ENCODE assay signal across 14 cellular contexts in the genomic region with DNA sequence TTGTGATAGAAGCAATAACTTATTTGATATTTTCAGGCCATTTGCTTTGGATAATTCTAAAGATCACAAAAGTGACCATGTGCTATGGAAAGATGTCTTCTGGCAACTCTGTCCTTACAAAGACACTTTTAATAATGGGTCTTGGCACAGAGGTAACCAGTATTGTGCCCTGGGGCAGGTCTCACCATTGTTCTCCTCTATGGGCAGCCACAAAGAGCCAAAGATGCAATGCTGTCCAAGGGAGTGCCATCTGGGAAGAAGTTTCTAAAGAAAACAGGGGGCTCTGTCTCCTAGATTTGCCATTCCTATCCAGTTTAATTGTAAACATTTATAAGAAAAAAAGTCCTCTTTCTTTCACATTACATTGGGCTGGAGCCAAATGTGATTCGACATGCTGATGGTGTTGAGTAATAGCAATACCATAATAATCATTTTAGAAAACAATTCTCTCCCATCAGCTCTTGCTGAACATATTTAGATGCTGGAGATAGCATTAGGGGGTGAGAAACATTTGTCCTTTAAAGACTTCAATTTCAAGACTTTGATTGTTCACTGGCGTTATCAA.
"Had no signal": no experiment of that assay in that cellular context is flagged by ENCODE, and none has a peak within 500 bp of the region (broad histone marks: within the 10 kb centered on the region; RNA-seq: fewer than 3 reads in every experiment).

No MANE protein-coding gene starts in this region.

- H3K9me3 Mint-ChIP-seq: activated CD4-positive, alpha-beta T cell treated with anti-CD3 and anti-CD28 coated beads, Interleukin-2, amount 10 ng/mL, durations not matched to agents 7 days and 5 days; activated naive CD4-positive, alpha-beta T cell treated with anti-CD3 and anti-CD28 coated beads, Interleukin-2, amount 10 ng/mL, durations not matched to agents 7 days and 5 days; activated naive CD8-positive, alpha-beta T cell treated with anti-CD3 and anti-CD28 coated beads, Interleukin-2, amount 50 U/mL, for 24 hours; natural killer cell; stimulated activated naive B cell treated with anti-CD40 and anti-IgM and Interleukin-4, amounts not matched to agents 10 μg/mL and 1 μg/mL and 100 μg/mL, for 72 hours had no signal

- H3K36me3 Mint-ChIP-seq: activated naive CD4-positive, alpha-beta T cell treated with anti-CD3 and anti-CD28 coated beads, Interleukin-2, amount 10 ng/mL, durations not matched to agents 7 days and 5 days; natural killer cell; stimulated activated naive B cell treated with anti-CD40 and anti-IgM and Interleukin-4, amounts not matched to agents 10 μg/mL and 1 μg/mL and 100 μg/mL, for 72 hours had no signal

- H3K9me3 ChIP-seq: spleen had no signal

- H3K27ac ChIP-seq: dorsolateral prefrontal cortex, spleen had no signal

- H3K4me1 ChIP-seq: spleen had no signal

- H3K27ac Mint-ChIP-seq: activated CD4-positive, alpha-beta T cell treated with anti-CD3 and anti-CD28 coated beads, Interleukin-2, amount 10 ng/mL, durations not matched to agents 7 days and 5 days; activated naive CD4-positive, alpha-beta T cell treated with anti-CD3 and anti-CD28 coated beads, Interleukin-2, amount 10 ng/mL, durations not matched to agents 7 days and 5 days; activated naive CD8-positive, alpha-beta T cell treated with anti-CD3 and anti-CD28 coated beads, Interleukin-2, amount 50 U/mL, for 24 hours; natural killer cell; stimulated activated naive B cell treated with anti-CD40 and anti-IgM and Interleukin-4, amounts not matched to agents 10 μg/mL and 1 μg/mL and 100 μg/mL, for 72 hours had no signal

- H3K27me3 ChIP-seq: dorsolateral prefrontal cortex, spleen had no signal

- H3K4me3 ChIP-seq: dorsolateral prefrontal cortex, spleen had no signal

- H3K4me1 Mint-ChIP-seq: activated CD4-positive, alpha-beta T cell treated with anti-CD3 and anti-CD28 coated beads, Interleukin-2, amount 10 ng/mL, durations not matched to agents 7 days and 5 days; activated naive CD4-positive, alpha-beta T cell treated with anti-CD3 and anti-CD28 coated beads, Interleukin-2, amount 10 ng/mL, durations not matched to agents 7 days and 5 days; activated naive CD8-positive, alpha-beta T cell treated with anti-CD3 and anti-CD28 coated beads, Interleukin-2, amount 50 U/mL, for 24 hours; stimulated activated naive B cell treated with anti-CD40 and anti-IgM and Interleukin-4, amounts not matched to agents 10 μg/mL and 1 μg/mL and 100 μg/mL, for 72 hours had no signal

- DNase-seq: activated CD4-positive, alpha-beta T cell treated with anti-CD3 and anti-CD28 coated beads, Interleukin-2, amount 10 ng/mL, durations not matched to agents 7 days and 5 days; activated CD8-positive, alpha-beta memory T cell treated with anti-CD3 and anti-CD28 coated beads for 24 hours; activated CD8-positive, alpha-beta memory T cell treated with anti-CD3 and anti-CD28 coated beads, Interleukin-2, amount 50 U/mL, for 48 hours; activated effector memory CD4-positive, alpha-beta T cell treated with Interleukin-2 at 50 U/mL for 16 hours; activated naive CD4-positive, alpha-beta T cell treated with anti-CD3 and anti-CD28 coated beads, Interleukin-2, amount 10 ng/mL, durations not matched to agents 7 days and 5 days; activated naive CD8-positive, alpha-beta T cell treated with anti-CD3 and anti-CD28 coated beads, Interleukin-2, amount 50 U/mL, for 24 hours; activated T-cell treated with anti-CD3 and anti-CD28 coated beads, Interleukin-2, amount 50 U/mL, for 48 hours; aorta; dorsolateral prefrontal cortex; erythroblast; mesenchymal stem cell; natural killer cell; spleen; stimulated activated naive B cell treated with anti-CD40 and anti-IgM and Interleukin-4, amounts not matched to agents 10 μg/mL and 1 μg/mL and 100 μg/mL, for 72 hours had no signal

- H3K36me3 ChIP-seq: spleen had no signal

- H3K27me3 Mint-ChIP-seq: activated CD4-positive, alpha-beta T cell treated with anti-CD3 and anti-CD28 coated beads, Interleukin-2, amount 10 ng/mL, durations not matched to agents 7 days and 5 days; activated naive CD4-positive, alpha-beta T cell treated with anti-CD3 and anti-CD28 coated beads, Interleukin-2, amount 10 ng/mL, durations not matched to agents 7 days and 5 days; activated naive CD8-positive, alpha-beta T cell treated with anti-CD3 and anti-CD28 coated beads, Interleukin-2, amount 50 U/mL, for 24 hours; stimulated activated naive B cell treated with anti-CD40 and anti-IgM and Interleukin-4, amounts not matched to agents 10 μg/mL and 1 μg/mL and 100 μg/mL, for 72 hours had no signal

- H3K4me3 Mint-ChIP-seq: activated CD4-positive, alpha-beta T cell treated with anti-CD3 and anti-CD28 coated beads, Interleukin-2, amount 10 ng/mL, durations not matched to agents 7 days and 5 days; activated naive CD4-positive, alpha-beta T cell treated with anti-CD3 and anti-CD28 coated beads, Interleukin-2, amount 10 ng/mL, durations not matched to agents 7 days and 5 days; activated naive CD8-positive, alpha-beta T cell treated with anti-CD3 and anti-CD28 coated beads, Interleukin-2, amount 50 U/mL, for 24 hours; natural killer cell; stimulated activated naive B cell treated with anti-CD40 and anti-IgM and Interleukin-4, amounts not matched to agents 10 μg/mL and 1 μg/mL and 100 μg/mL, for 72 hours had no signal
